Comparison of ENCODE assay signal across 24 cellular contexts in genomic region chr1:170213598-170213997, GRCh38.
DNase-seq lines count a peak whose midpoint lies in the region; ATAC-seq and TF ChIP-seq lines count a peak whose summit lies in the region.
"Had no signal": no experiment of that assay in that cellular context is flagged by ENCODE, and none has a peak within 500 bp of the region (broad histone marks: within the 10 kb centered on the region; RNA-seq: fewer than 3 reads in every experiment).

No MANE protein-coding gene starts in this region.

- intact Hi-C loops in heart left ventricle (cut with DNase I), result loop anchor here in 1 of 10 donors (10.0 kb wide), 1 partner anchor 321 kb away; the partner anchor contains the start of gene GORAB
- intact Hi-C loops in upper lobe of right lung (cut with DNase I), result no loop called here

- H3K4me3 Mint-ChIP-seq in chondrocyte (ENCODE audit: unreplicated experiment), result no peak overlapping the region
- H3K4me3 Mint-ChIP-seq: activated T-cell treated with anti-CD3 and anti-CD28 coated beads, Interleukin-2, amount 50 U/mL, for 4 hours; natural killer cell; T-helper 2 cell treated with Interferon-gamma antibody and Interleukin-4, amounts not matched to agents 5 μg/mL and 100 μg/mL, for 36 hours had no signal

- no peak for TF ChIP-seq CTCF in chondrocyte (IDR thresholded peaks at IDR 0.05)
- no peak for TF ChIP-seq CTCF in heart left ventricle (IDR thresholded peaks at IDR 0.05)
- TF ChIP-seq CTCF in upper lobe of right lung (IDR thresholded peaks at IDR 0.05), result no peak

- TF ChIP-seq POLR2A in heart left ventricle (IDR thresholded peaks at IDR 0.05), result no peak

- H3K4me3 ChIP-seq in heart left ventricle (no peak overlapping the region), trophoblast cell (ENCODE audit: low read depth, low read length) (no peak overlapping the region), upper lobe of right lung (no peak overlapping the region)
- H3K4me3 ChIP-seq: GM23248, ovary had no signal

- H4K91ac ChIP-seq in trophoblast cell (ENCODE audit: low read depth, low read length), result peak overlapping the region; percentile 4

- no peaks in the 10 kb centered on the region for H3K27me3 Mint-ChIP-seq in chondrocyte (ENCODE audit: low read depth)

- H3K9ac ChIP-seq in trophoblast cell (ENCODE audit: low read length), result no peak overlapping the region
- H3K9ac ChIP-seq: GM23248 had no signal

- no peaks in the 10 kb centered on the region for H3K27me3 ChIP-seq in heart left ventricle
- H3K27me3 ChIP-seq in trophoblast cell (ENCODE audit: insufficient read depth, low read length), result no peaks in the 10 kb centered on the region
- no peaks in the 10 kb centered on the region for H3K27me3 ChIP-seq in upper lobe of right lung
- H3K27me3 ChIP-seq: ovary had no signal

- H2BK120ac ChIP-seq in trophoblast cell (ENCODE audit: insufficient read depth, low read length, poor library complexity), result peak overlapping the region; percentile 57

- H3K27ac ChIP-seq in heart left ventricle (peak overlapping the region in 7 of 12 donors; percentile 22 to 78 (median 58)), trophoblast cell (ENCODE audit: low read depth, low read length) (no peak overlapping the region), upper lobe of right lung (peak overlapping the region; percentile 43)
- H3K27ac ChIP-seq: GM23248, ovary, RWPE1 had no signal

- peak overlapping the region; percentile 36 for H3K27ac Mint-ChIP-seq in chondrocyte (ENCODE audit: unreplicated experiment)
- H3K27ac Mint-ChIP-seq: natural killer cell; T-helper 2 cell treated with Interferon-gamma antibody and Interleukin-4, amounts not matched to agents 5 μg/mL and 100 μg/mL, for 36 hours had no signal

- H3K79me1 ChIP-seq in trophoblast cell (ENCODE audit: low read length), result peaks cover 11% of the 10 kb centered on the region

- no peak overlapping the region for H3K14ac ChIP-seq in trophoblast cell (ENCODE audit: low read length)

- H3K18ac ChIP-seq in trophoblast cell (ENCODE audit: low read length), result peak overlapping the region; percentile 46

- H3K4me1 ChIP-seq in heart left ventricle, result peaks cover 0 to 26% (median 4%) of the 10 kb centered on the region in 12 donors
- peaks cover 3 to 11% of the 10 kb centered on the region in 2 experiments for H3K4me1 ChIP-seq in trophoblast cell (ENCODE audit: control insufficient read depth in 1 of 2, insufficient read depth in 2 of 2, low read length in 2 of 2)
- H3K4me1 ChIP-seq in upper lobe of right lung, result no peaks in the 10 kb centered on the region

- peaks cover 26% of the 10 kb centered on the region for H3K4me1 Mint-ChIP-seq in chondrocyte (ENCODE audit: low read depth)
- H3K4me1 Mint-ChIP-seq: natural killer cell had no signal

- no peak overlapping the region for H4K8ac ChIP-seq in trophoblast cell (ENCODE audit: low read depth, low read length)

- ATAC-seq in heart left ventricle, result peak; percentile 49 to 83 (median 68)
- no peak for ATAC-seq in upper lobe of right lung
- no peak for ATAC-seq in GM21528 (IDR thresholded peaks at IDR 0.05; ENCODE audit: low FRiP score, unreplicated experiment)
- no peak for ATAC-seq in GM18858 (IDR thresholded peaks at IDR 0.05; ENCODE audit: unreplicated experiment)
- ATAC-seq: activated T-cell treated with anti-CD3 and anti-CD28 coated beads, Interleukin-2, amount 50 U/mL, for 4 hours; left colon; natural killer cell had no signal

- no peak overlapping the region for H2AFZ ChIP-seq in trophoblast cell (ENCODE audit: insufficient read depth, low read length, poor library complexity)
- H2AFZ ChIP-seq: GM23248 had no signal

- peak overlapping the region; percentile 39 for H2BK5ac ChIP-seq in trophoblast cell (ENCODE audit: low read depth, low read length, poor library complexity)

- peak overlapping the region; percentile 21 for H3K4ac ChIP-seq in trophoblast cell (ENCODE audit: low read depth, low read length)

- H4K12ac ChIP-seq in trophoblast cell (ENCODE audit: low read depth, low read length), result no peak overlapping the region

- 73 to 80% (median 78%) methylated on average over 5 to 6 of the region's 6 CpGs for WGBS in heart left ventricle, 4 donors
- WGBS in trophoblast cell (ENCODE audit: extremely low coverage, insufficient coverage, insufficient read length), result no CpG with 5 or more reads among the region's 6 CpGs

- H3K23ac ChIP-seq in trophoblast cell (ENCODE audit: low read length), result no peak overlapping the region

- H2AK5ac ChIP-seq in trophoblast cell (ENCODE audit: low read length), result peak overlapping the region; percentile 76

- H3K36me3 Mint-ChIP-seq in chondrocyte (ENCODE audit: low read depth), result no peaks in the 10 kb centered on the region
- H3K36me3 Mint-ChIP-seq: natural killer cell had no signal

- DNase-seq in chondrocyte (ENCODE audit: low spot score) (no peak), heart left ventricle (peak; percentile 52 to 66 (median 59)), trophoblast cell (no peak), upper lobe of right lung (no peak), medulla oblongata (ENCODE audit: extremely low spot score) (no peak)
- DNase-seq: activated CD4-positive, alpha-beta T cell treated with anti-CD3 and anti-CD28 coated beads for 4 hours; activated naive CD4-positive, alpha-beta T cell; activated T-cell treated with anti-CD3 and anti-CD28 coated beads, Interleukin-2, amount 50 U/mL, for 4 hours; amygdala; caudate nucleus; dermis blood vessel endothelial cell; GM23248; left colon; midbrain; natural killer cell; NCI-H1048; NCI-H187 treated with DMSO at 0.1 percent for 48 hours; NCI-H748 treated with DMSO at 0.1 percent for 48 hours; stimulated activated CD4-positive, alpha-beta T cell treated with anti-CD3 and anti-CD28 coated beads, Interleukin-15, amount 100 ng/mL, for 24 hours had no signal

- H3K79me2 ChIP-seq in trophoblast cell (ENCODE audit: control insufficient read depth, insufficient read depth, low read length, poor library complexity), result no peaks in the 10 kb centered on the region

- H3K9me3 ChIP-seq in heart left ventricle (no peaks in the 10 kb centered on the region), trophoblast cell (ENCODE audit: insufficient read depth, low read depth, low read length) (peaks cover 1% of the 10 kb centered on the region), upper lobe of right lung (no peaks in the 10 kb centered on the region)
- H3K9me3 ChIP-seq: ovary had no signal

- H3K9me3 Mint-ChIP-seq in chondrocyte (ENCODE audit: low read depth), result no peaks in the 10 kb centered on the region
- H3K9me3 Mint-ChIP-seq: activated T-cell treated with anti-CD3 and anti-CD28 coated beads, Interleukin-2, amount 50 U/mL, for 4 hours; natural killer cell; T-helper 2 cell treated with Interferon-gamma antibody and Interleukin-4, amounts not matched to agents 5 μg/mL and 100 μg/mL, for 36 hours had no signal

- H3K4me2 ChIP-seq in trophoblast cell (ENCODE audit: low read length), result no peak overlapping the region

- peak overlapping the region; percentile 93 for H2BK12ac ChIP-seq in trophoblast cell (ENCODE audit: low read length)

- H3K36me3 ChIP-seq in heart left ventricle (no peaks in the 10 kb centered on the region), trophoblast cell (ENCODE audit: control insufficient read depth in 1 of 2, insufficient read depth in 2 of 2, low read length in 2 of 2) (no peaks in the 10 kb centered on the region), upper lobe of right lung (no peaks in the 10 kb centered on the region)
- H3K36me3 ChIP-seq: ovary had no signal

Comparison
In these comparisons a context has a peak if more than half of its experiments do, and no peak if none do; other contexts are left out.
1. DNase-seq: peak in heart left ventricle (5 of 5); none in chondrocyte (single experiment), trophoblast cell (0 of 2), upper lobe of right lung (single experiment) and medulla oblongata (single experiment).
2. ATAC-seq: peak in heart left ventricle (4 of 4); none in upper lobe of right lung (single experiment), GM21528 (single experiment) and GM18858 (single experiment).